In the genomic region with DNA sequence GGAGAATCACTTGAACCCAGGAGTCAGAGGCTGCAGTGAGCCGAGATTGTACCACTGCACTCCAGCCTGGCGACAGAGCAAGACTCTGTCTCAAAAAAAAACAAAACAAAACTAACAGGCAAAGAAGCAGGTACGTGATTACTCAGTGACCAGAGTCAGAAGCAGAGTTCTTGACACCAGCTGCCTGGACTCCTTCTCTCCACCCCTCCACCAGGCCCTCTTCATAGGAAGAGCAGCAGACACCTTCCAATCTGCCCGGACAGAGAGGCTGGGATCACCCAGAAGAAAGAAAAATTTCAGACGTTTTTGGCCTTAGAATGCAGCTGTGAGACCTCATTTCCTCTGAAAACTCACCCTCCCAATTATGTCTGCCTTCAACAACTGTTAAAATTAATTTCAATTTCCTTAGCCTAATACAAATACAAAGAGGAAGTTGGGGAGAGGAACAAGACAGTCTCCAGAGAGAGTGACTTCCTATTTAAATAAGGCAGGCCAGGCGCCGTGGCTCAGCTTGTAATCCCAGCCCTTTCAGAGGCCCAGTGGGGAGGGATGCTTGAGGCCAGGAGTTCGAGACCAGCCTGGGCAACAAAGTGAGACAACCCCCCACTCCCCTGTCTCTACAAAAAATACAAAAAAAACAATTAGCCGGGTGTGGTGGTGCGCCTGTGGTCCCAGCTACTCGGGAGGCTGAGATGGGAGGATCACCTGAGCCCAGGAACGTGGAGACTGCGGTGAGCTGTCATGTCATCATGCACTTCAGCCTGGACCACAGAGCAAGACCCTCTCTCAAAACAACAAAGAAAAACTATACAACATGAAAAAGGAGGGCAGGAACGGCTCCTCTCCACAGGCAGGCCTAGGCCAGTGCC, we compare ENCODE assay signal across 8 cellular contexts. TPM values are rescaled to one million over a fixed set of nuclear protein-coding genes. Genes with fewer than 3 reads are reported as not detected.
DNase-seq lines count a peak whose midpoint lies in the region; ATAC-seq and TF ChIP-seq lines count a peak whose summit lies in the region.

No MANE protein-coding gene starts in this region.

- H3K4me3 ChIP-seq in WERI-Rb-1 (ENCODE audit: low read depth, low read length) (peak overlapping the region; percentile 64; the same call in 1 of the 2 replicates), heart left ventricle (peak overlapping the region; percentile 82 to 98 (median 90)), skeletal muscle satellite cell (ENCODE audit: low read length) (peak overlapping the region; percentile 93)

- no peak for TF ChIP-seq POLR2A in heart left ventricle (IDR thresholded peaks at IDR 0.05)

- H3K9me3 ChIP-seq in WERI-Rb-1 (ENCODE audit: severe bottlenecking) (no peaks in the 10 kb centered on the region), heart left ventricle (no peaks in the 10 kb centered on the region), skeletal muscle satellite cell (replicated peaks; ENCODE audit: low read length) (no peaks in the 10 kb centered on the region)

- H3K4me2 ChIP-seq in skeletal muscle satellite cell (ENCODE audit: low read length): peak overlapping the region; percentile 99

- ATAC-seq in HG02870 (IDR thresholded peaks at IDR 0.05; ENCODE audit: unreplicated experiment) (peak; percentile 38), heart left ventricle (peak in 2 of 4 donors; percentile 43 to 77), HG03045 (IDR thresholded peaks at IDR 0.05; ENCODE audit: unreplicated experiment) (no peak)

- WGBS in heart left ventricle, 4 donors: 44 to 58% (median 56%) methylated on average over 14 of the region's 14 CpGs

- peaks cover 0 to 68% (median 49%) of the 10 kb centered on the region in 12 donors for H3K4me1 ChIP-seq in heart left ventricle
- H3K4me1 ChIP-seq in skeletal muscle satellite cell (ENCODE audit: control insufficient read depth, insufficient read depth, low read length): peaks cover 8% of the 10 kb centered on the region

- H3K27ac ChIP-seq in WERI-Rb-1 (no peak overlapping the region; the same call in 1 of the 2 replicates), heart left ventricle (peak overlapping the region in 11 of 12 donors; percentile 79 to 94 (median 86))

- peak overlapping the region; percentile 85 for H3K9ac ChIP-seq in skeletal muscle satellite cell (ENCODE audit: low read depth, low read length)

- intact Hi-C loops in heart left ventricle (cut with DNase I): loop anchor here in 5 of 10 donors (2.0 to 10.0 kb wide), 10 partner anchors 37 to 555 kb away; a partner anchor contains a TSS

- H3K27me3 ChIP-seq in WERI-Rb-1 (ENCODE audit: insufficient read depth, low read depth, severe bottlenecking): no peaks in the 10 kb centered on the region
- no peaks in the 10 kb centered on the region for H3K27me3 ChIP-seq in heart left ventricle
- H3K27me3 ChIP-seq in skeletal muscle satellite cell (ENCODE audit: control insufficient read depth, insufficient read depth, low read length): no peaks in the 10 kb centered on the region

- TF ChIP-seq CTCF in WERI-Rb-1 (IDR thresholded peaks at IDR 0.05; ENCODE audit: low read depth, low read length) (no peak), heart left ventricle (IDR thresholded peaks at IDR 0.05) (no peak)

- DNase-seq in Ammon's horn (ENCODE audit: low spot score) (peak; percentile 55), WERI-Rb-1 (no peak), heart left ventricle (peak in 4 of 5 donors; percentile 61 to 80 (median 72)), cerebellar nuclear complex (lab: John Stamatoyannopoulos, UW) (no peak), cerebellum (ENCODE audit: low spot score) (no peak)

- H3K36me3 ChIP-seq in WERI-Rb-1 (peaks cover 63% of the 10 kb centered on the region), heart left ventricle (peaks cover 0 to 18% (median 5%) of the 10 kb centered on the region in 9 donors), skeletal muscle satellite cell (ENCODE audit: insufficient read depth, low read length) (peaks cover 8% of the 10 kb centered on the region)

RNA-seq across cellular contexts. Expression of a gene that starts 1.6 kb away (rescaled TPM):
- 10 to 100 TPM; 19.7 to 33.4 (median 26.6) TPM for total RNA-seq in heart left ventricle
- 10 to 100 TPM; 20.5 to 31.2 TPM for polyA plus RNA-seq in heart left ventricle
- 30.4 and 32.7 TPM in 2 replicates for total RNA-seq in skeletal muscle satellite cell (2012; rRNA removed)
- total RNA-seq in cerebellum: 26.4 TPM

RNA-seq across cellular contexts. Expression of a gene that starts 14.6 kb away (rescaled TPM):
- 10 to 100 TPM in 3 of 9 donors, 1 to 10 TPM in 6; 3.6 to 14.3 (median 7.1) TPM for total RNA-seq in heart left ventricle
- polyA plus RNA-seq in heart left ventricle: 10 to 100 TPM in 1 of 2 donors, 1 to 10 TPM in 1; 4.1 to 27.5 TPM
- 3.5 and 3.8 TPM in 2 replicates for total RNA-seq in skeletal muscle satellite cell (2012; rRNA removed)
- 2.3 TPM for total RNA-seq in cerebellum

RNA-seq across cellular contexts. Expression of a gene that starts 38.6 kb away (rescaled TPM):
- total RNA-seq in heart left ventricle (100 to 1,000 TPM in 2 of 9 donors, 10 to 100 TPM in 7; 35.2 to 113 (median 90.9) TPM), cerebellum (34.5 TPM)
- polyA plus RNA-seq in heart left ventricle: 100 to 1,000 TPM in 1 of 2 donors, 10 to 100 TPM in 1; 94.6 to 139 TPM
- total RNA-seq in skeletal muscle satellite cell (2012; rRNA removed): 73.6 and 76.3 TPM in 2 replicates

Comparison
In these comparisons a context has a peak if more than half of its experiments do, and no peak if none do; other contexts are left out.
1. DNase-seq: peak in Ammon's horn (single experiment) and heart left ventricle (4 of 5); none in WERI-Rb-1 (single experiment), cerebellar nuclear complex (0 of 2) and cerebellum (single experiment).
2. Peak in every context shown above with its lines, with median percentiles within 50 percentile points of each other: H3K4me3 ChIP-seq.